ENCODE assay signal across 8 cellular contexts in genomic region chr10:34353530-34353929, GRCh38.
DNase-seq lines count a peak whose midpoint lies in the region; ATAC-seq, FAIRE-seq and TF ChIP-seq lines count a peak whose summit lies in the region.
"Not testable (repeated sequence)": the region's sequence is repeated elsewhere in the genome, so short reads cannot be mapped to it uniquely, and the experiment has no call there.

No MANE protein-coding gene starts in this region.

- H3K79me2 ChIP-seq in osteoblast (ENCODE audit: insufficient read depth, low read length) = not testable (repeated sequence)

- peak overlapping the region; percentile 71 for H3K27ac Mint-ChIP-seq in glutamatergic neuron (ENCODE audit: unreplicated experiment)

- peaks cover 31% of the 10 kb centered on the region for H3K4me1 ChIP-seq in A549
- not testable (repeated sequence) for H3K4me1 ChIP-seq in HEK293 (ENCODE audit: control insufficient read depth, insufficient read depth, low read length); osteoblast (ENCODE audit: insufficient read depth, low read length); pancreas; thyroid gland

- TF ChIP-seq CTCF in A549 (IDR thresholded peaks at IDR 0.05); HEK293 (tag by site-specific recombination; IDR thresholded peaks at IDR 0.05); glutamatergic neuron (IDR thresholded peaks at IDR 0.05; ENCODE audit: partially characterized antibody, unreplicated experiment); osteoblast (IDR thresholded peaks at IDR 0.05; ENCODE audit: extremely low read depth, low read depth, low read length); pancreas (IDR thresholded peaks at IDR 0.05); thyroid gland (IDR thresholded peaks at IDR 0.05): not testable (repeated sequence)

- DNase-seq in A549 (ENCODE audit: low read depth in 1 of 2, low spot score in 1 of 2); frontal cortex (ENCODE audit: low spot score in 2 of 2); glutamatergic neuron; pancreas; thyroid gland: not testable (repeated sequence)
- peak; percentile 75 for DNase-seq in osteoblast (ENCODE audit: insufficient read length, low spot score, missing footprints)

- not testable (repeated sequence) for H3K9me3 ChIP-seq in A549; HEK293 (ENCODE audit: control insufficient read depth, insufficient read depth, low read depth, low read length); osteoblast (ENCODE audit: low read depth, low read length); pancreas; thyroid gland

- WGBS in A549 (ENCODE audit: missing lambda C conversion rate) = 89% methylated on average over 4 of the region's 4 CpGs
- 95 to 99% methylated on average over 4 of the region's 4 CpGs for WGBS in pancreas, 2 donors
- WGBS in thyroid gland, 2 donors = 45 to 60% methylated on average over 4 of the region's 4 CpGs

- TF ChIP-seq POLR2A in A549 (IDR thresholded peaks at IDR 0.05; ENCODE audit: low read length); thyroid gland (IDR thresholded peaks at IDR 0.05): not testable (repeated sequence)

- H3K4me3 Mint-ChIP-seq in glutamatergic neuron (ENCODE audit: unreplicated experiment) = peak overlapping the region; percentile 25

- intact Hi-C loops in pancreas (cut with DNase I); thyroid gland (cut with DNase I): not testable (repeated sequence)

- not testable (repeated sequence) for H3K36me3 Mint-ChIP-seq in glutamatergic neuron (ENCODE audit: unreplicated experiment)

- FAIRE-seq in A549 (lab: Jason Lieb, UNC) = not testable (repeated sequence)
- peak; percentile 82 for FAIRE-seq in endometrium (lab: Jason Lieb, UNC)
- peak; percentile 80 for FAIRE-seq in frontal cortex (lab: Jason Lieb, UNC)
- peak; percentile 23 for FAIRE-seq in pancreas (lab: Jason Lieb, UNC)

- peaks cover 5 to 15% of the 10 kb centered on the region in 2 experiments for H3K36me3 ChIP-seq in HEK293 (ENCODE audit: control insufficient read depth in 2 of 2, insufficient read depth in 1 of 2, low read length in 2 of 2)
- not testable (repeated sequence) for H3K36me3 ChIP-seq in osteoblast (ENCODE audit: insufficient read depth, low read length); pancreas; thyroid gland

- H3K4me2 ChIP-seq in A549; osteoblast (ENCODE audit: insufficient read depth, low read length): not testable (repeated sequence)

- H3K27ac ChIP-seq in A549; HEK293 (ENCODE audit: extremely low read depth, low read depth, low read length); osteoblast (ENCODE audit: low read depth, low read length); pancreas: not testable (repeated sequence)
- H3K27ac ChIP-seq in thyroid gland = peak overlapping the region; percentile 7 to 75 (median 12)

- not testable (repeated sequence) for ATAC-seq in A549, pancreas

- not testable (repeated sequence) for H3K4me1 Mint-ChIP-seq in glutamatergic neuron (ENCODE audit: low read depth, unreplicated experiment)

- not testable (repeated sequence) for H3K4me3 ChIP-seq in A549; HEK293 (ENCODE audit: low read depth, low read length); osteoblast (ENCODE audit: insufficient read depth, low read length); pancreas
- peak overlapping the region in 1 of 3 donors; percentile 17 for H3K4me3 ChIP-seq in thyroid gland (replicated peaks in 1 of 3)

- H4K20me1 ChIP-seq in osteoblast (ENCODE audit: insufficient read depth, low read length) = not testable (repeated sequence)

- not testable (repeated sequence) for H3K9me3 Mint-ChIP-seq in glutamatergic neuron (ENCODE audit: unreplicated experiment)

- not testable (repeated sequence) for H3K27me3 ChIP-seq in osteoblast (ENCODE audit: insufficient read depth, low read length); pancreas; thyroid gland

- CTCF ChIA-PET in A549 (lab: Yijun Ruan, JAX) = interaction anchor here (0.9 kb wide), 1 partner anchor 285 kb away, joined by 3 read pairs; no protein-coding TSS in a partner anchor
- CTCF ChIA-PET in HEK293 (lab: Yijun Ruan, JAX) = not testable (repeated sequence)

- not testable (repeated sequence) for H2AFZ ChIP-seq in osteoblast (ENCODE audit: low read length)

- not testable (repeated sequence) for H3K27me3 Mint-ChIP-seq in glutamatergic neuron (ENCODE audit: unreplicated experiment)

- POLR2A ChIA-PET in A549 (lab: Yijun Ruan, JAX); HEK293 (lab: Yijun Ruan, JAX): not testable (repeated sequence)

- not testable (repeated sequence) for TF ChIP-seq EP300 in A549 (IDR thresholded peaks at IDR 0.05)

- TF ChIP-seq RAD21 in A549 (conservative IDR thresholded peaks at IDR 0.05 in 1 of 2, IDR thresholded peaks at IDR 0.05 in 1 of 2) = not testable (repeated sequence)

TF ChIP-seq in A549, 52 proteins besides CTCF, POLR2A, EP300 and RAD21:
- peak; percentile 30 for TF ChIP-seq ZC3H11A (IDR thresholded peaks at IDR 0.05)

TF ChIP-seq in HEK293, 187 proteins besides CTCF, POLR2A, EP300 and RAD21 (continues in another document):
- TF ChIP-seq ZNF140 (tag by site-specific recombination; IDR thresholded peaks at IDR 0.05) = peak; percentile 42; the same call in 1 of the 2 replicates
- 0 out of 2 replicates have a peak, but pooled peaks have one; percentile 10 for TF ChIP-seq ZNF341 (tag by site-specific recombination; IDR thresholded peaks at IDR 0.05; ENCODE audit: low read depth)
- peak; percentile 63 for TF ChIP-seq ZNF623 (tag by site-specific recombination; IDR thresholded peaks at IDR 0.05)
- peak; percentile 65 for TF ChIP-seq ZBTB11 (tag by site-specific recombination; conservative IDR thresholded peaks at IDR 0.05; ENCODE audit: low read depth)
- peak; percentile 56 for TF ChIP-seq ZNF555 (tag by site-specific recombination; conservative IDR thresholded peaks at IDR 0.05)
- TF ChIP-seq ZNF629 (tag by site-specific recombination; IDR thresholded peaks at IDR 0.05) = 0 out of 2 replicates have a peak, but pooled peaks have one; percentile 22
